In the genomic region with DNA sequence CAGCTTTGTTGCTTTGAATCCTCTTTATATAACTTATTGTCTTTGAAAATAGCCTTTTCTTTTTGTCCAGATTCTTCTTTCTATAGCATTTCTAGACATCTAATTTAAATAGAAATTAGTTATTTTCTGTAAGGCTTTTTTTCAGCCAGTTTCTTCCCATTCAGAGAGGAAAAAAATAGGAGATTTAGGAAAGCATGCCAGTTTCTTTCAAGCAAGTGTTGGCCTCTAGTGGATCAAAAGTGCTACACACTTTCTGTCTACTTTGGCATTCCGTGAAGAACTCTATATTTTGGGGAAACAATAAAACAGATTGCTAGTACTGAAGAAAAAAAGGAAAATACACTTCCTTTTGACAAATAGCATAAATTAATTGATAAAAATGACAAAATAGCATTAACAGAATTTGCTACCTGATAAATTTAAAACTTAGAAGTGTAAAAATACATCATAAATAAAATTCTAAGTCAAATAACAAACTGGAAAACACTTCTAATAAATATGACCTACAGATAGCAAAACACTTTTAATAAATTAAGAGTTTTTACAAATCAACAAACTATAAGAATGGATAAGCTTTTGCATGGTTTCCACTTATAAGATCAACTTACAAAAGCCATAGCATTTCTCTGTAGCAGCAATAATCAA, we compare ENCODE assay signal across 8 cellular contexts. TPM values are rescaled to one million over a fixed set of nuclear protein-coding genes. Genes with fewer than 3 reads are reported as not detected.
DNase-seq lines count a peak whose midpoint lies in the region; ATAC-seq and TF ChIP-seq lines count a peak whose summit lies in the region.

No MANE protein-coding gene starts in this region.

- H4K20me1 ChIP-seq in PC-9 (ENCODE audit: insufficient read depth) = no peaks in the 10 kb centered on the region

- intact Hi-C loops in PC-9 (cut with micrococcal nuclease; ENCODE audit: unreplicated experiment) = loop anchor here (1.0 kb wide), 3 partner anchors 128 to 304 kb away; no protein-coding TSS in a partner anchor

- H3K4me1 ChIP-seq in PC-9 (replicated peaks; ENCODE audit: insufficient read depth) = peaks cover 17% of the 10 kb centered on the region

- H3K36me3 ChIP-seq in PC-9 (ENCODE audit: low read depth) = no peaks in the 10 kb centered on the region

- H3F3A ChIP-seq in PC-9 (ENCODE audit: insufficient read depth, low read depth) = 0 out of 2 replicates have a peak, but pooled peaks cover 5% of the 10 kb centered on the region

- H3K9me3 ChIP-seq in PC-9 (ENCODE audit: insufficient read depth, low read depth) = no peaks in the 10 kb centered on the region

- H2AFZ ChIP-seq in PC-9 = no peak overlapping the region

- POLR2A ChIA-PET in PC-9 (lab: Charles Lee; ENCODE audit: unreplicated experiment) = no interaction called here

- no TSS peak for BruUV-seq in PC-9 (replicated peaks; lab: Mats Ljungman, UMichigan)

- peak; percentile 65 for DNase-seq in ACHN
- no peak for DNase-seq in GM20000 (ENCODE audit: low spot score)
- DNase-seq in PC-9 = peak; percentile 15 to 60
- peak; percentile 69 for DNase-seq in fibroblast of gingiva (ENCODE audit: low read depth)
- DNase-seq in superior temporal gyrus (ENCODE audit: extremely low spot score) = peak; percentile 81
- no peak for DNase-seq in activated CD4-positive, alpha-beta T cell treated with anti-CD3 and anti-CD28 coated beads for 1 hour

- H3K4me2 ChIP-seq in PC-9 = no peak overlapping the region

- H3K27ac ChIP-seq in PC-9 = no peak overlapping the region

- H3K4me3 ChIP-seq in PC-9 = no peak overlapping the region

- no peaks in the 10 kb centered on the region for H3K79me2 ChIP-seq in PC-9 (ENCODE audit: low read depth)

- ATAC-seq in GM19467 (IDR thresholded peaks at IDR 0.05; ENCODE audit: unreplicated experiment) = no peak
- ATAC-seq in HG02970 (IDR thresholded peaks at IDR 0.05; ENCODE audit: low FRiP score, unreplicated experiment) = no peak

- in situ Hi-C loops in ACHN (cut with HindIII; ENCODE audit: low pct_ligation_motif_present, low pct_unique_long_range_greater_than_20kb, low sequenced_read_pairs) = no loop called here

- H3K9me2 ChIP-seq in PC-9 (ENCODE audit: insufficient read depth) = no peaks in the 10 kb centered on the region

- TF ChIP-seq CTCF in GM20000 (IDR thresholded peaks at IDR 0.05; ENCODE audit: extremely low read depth, missing control alignments) = peak; percentile 38
- TF ChIP-seq CTCF in PC-9 (conservative IDR thresholded peaks at IDR 0.05) = peak; percentile 82

- CTCF ChIA-PET in PC-9 (lab: Charles Lee) = interaction anchor here (0.6 kb wide), 1 partner anchor 228 kb away, joined by 3 read pairs; no protein-coding TSS in a partner anchor

- no peaks in the 10 kb centered on the region for H3K27me3 ChIP-seq in PC-9 (ENCODE audit: insufficient read depth, low read depth)

RNA-seq across cellular contexts. Expression of gene EXO1, which starts 13.1 kb away (rescaled TPM):
- total RNA-seq in PC-9 (2021) = 28.6 and 32.1 TPM in 2 replicates

Comparison
In these comparisons a context has a peak if more than half of its experiments do, and no peak if none do; other contexts are left out.
1. DNase-seq: peak in ACHN (single experiment), PC-9 (2 of 2), fibroblast of gingiva (single experiment) and superior temporal gyrus (single experiment); none in GM20000 (single experiment) and activated CD4-positive, alpha-beta T cell treated with anti-CD3 and anti-CD28 coated beads for 1 hour (single experiment).